21 cellular contexts compared by ENCODE assay signal in the genomic region with DNA sequence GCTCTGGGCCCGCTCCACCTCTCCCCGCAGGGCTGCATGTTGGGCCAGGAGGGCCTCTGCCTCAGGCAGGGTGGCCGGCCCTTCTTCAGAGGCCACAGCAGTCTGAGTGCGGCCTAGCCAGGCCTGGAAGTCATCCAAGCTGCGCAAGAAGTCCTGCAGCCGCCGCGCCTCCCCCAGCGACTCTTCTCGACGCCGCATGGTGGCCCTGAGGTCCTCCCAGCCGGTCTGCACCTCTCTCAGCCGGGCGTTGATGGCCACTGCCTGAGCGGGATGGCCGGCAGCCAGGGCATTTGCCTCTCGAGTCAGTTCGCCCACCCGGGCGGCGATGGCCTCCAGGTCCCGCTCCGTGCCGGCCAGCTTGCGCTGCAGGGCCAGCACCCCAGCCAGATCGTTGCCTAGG. TPM values are rescaled to one million over a fixed set of nuclear protein-coding genes. Genes with fewer than 3 reads are reported as not detected.
DNase-seq lines count a peak whose midpoint lies in the region; ATAC-seq, FAIRE-seq and TF ChIP-seq lines count a peak whose summit lies in the region.
"Had no signal": no experiment of that assay in that cellular context is flagged by ENCODE, and none has a peak within 500 bp of the region (broad histone marks: within the 10 kb centered on the region; RNA-seq: fewer than 3 reads in every experiment).

No MANE protein-coding gene starts in this region.

- in situ Hi-C loops in K562 (cut with MboI): no loop called here

- FAIRE-seq in K562 (lab: Jason Lieb, UNC): no peak
- FAIRE-seq: D721Med, GM12878 had no signal

- H3K4me2 ChIP-seq in K562 (ENCODE audit: insufficient read depth, low read length): peak overlapping the region; percentile 65
- H3K4me2 ChIP-seq in osteoblast (ENCODE audit: insufficient read depth, low read length): no peak overlapping the region
- H3K4me2 ChIP-seq: BLaER1, GM23338 had no signal

- no TSS peak for BruUV-seq in K562 (replicated peaks; lab: Mats Ljungman, UMichigan)

- ATAC-seq in K562: peak; percentile 8; the same call in 1 of the 3 replicates
- no peak for ATAC-seq in stimulated activated naive CD8-positive, alpha-beta T cell treated with anti-CD3 and anti-CD28 coated beads, Interleukin-15, amount 100 ng/mL, for 72 hours
- ATAC-seq: CD8-positive, alpha-beta T cell; GM12878; GM23338; HCT116 had no signal

- H3K27me3 Mint-ChIP-seq in CD8-positive, alpha-beta memory T cell: peaks cover 0 to 3% of the 10 kb centered on the region in 2 donors
- no peaks in the 10 kb centered on the region for H3K27me3 Mint-ChIP-seq in activated CD4-positive, alpha-beta T cell treated with anti-CD3 and anti-CD28 coated beads, Interleukin-2, amount 10 ng/mL, durations not matched to agents 7 days and 5 days
- no peaks in the 10 kb centered on the region for H3K27me3 Mint-ChIP-seq in stimulated activated naive CD8-positive, alpha-beta T cell treated with anti-CD3 and anti-CD28 coated beads, Interleukin-15, amount 100 ng/mL, for 72 hours
- H3K27me3 Mint-ChIP-seq: B cell; CD4-positive, CD25-positive, alpha-beta regulatory T cell had no signal

- H3K36me3 ChIP-seq in CD8-positive, alpha-beta memory T cell (ENCODE audit: insufficient read depth, low read length): no peaks in the 10 kb centered on the region
- H3K36me3 ChIP-seq in KOPT-K1 (ENCODE audit: insufficient read depth, low read length): no peaks in the 10 kb centered on the region
- peaks cover 66% of the 10 kb centered on the region; the same call in 2 of the 3 replicates for H3K36me3 ChIP-seq in K562 (ENCODE audit: control insufficient read depth, insufficient read depth, low read length)
- H3K36me3 ChIP-seq in osteoblast (ENCODE audit: insufficient read depth, low read length): no peaks in the 10 kb centered on the region

- DNase-seq in CD8-positive, alpha-beta memory T cell: no peak
- DNase-seq in K562 (ENCODE audit: extremely low read depth in 1 of 4, low spot score in 3 of 4) (peak; percentile 14 to 28 (median 22)), osteoblast (ENCODE audit: insufficient read length, low spot score, missing footprints) (peak; percentile 71), NCI-H69 (lab: John Stamatoyannopoulos, UW) (no peak)
- DNase-seq in activated CD4-positive, alpha-beta T cell treated with anti-CD3 and anti-CD28 coated beads, Interleukin-2, amount 10 ng/mL, durations not matched to agents 7 days and 5 days: no peak
- no peak for DNase-seq in stimulated activated naive CD8-positive, alpha-beta T cell treated with anti-CD3 and anti-CD28 coated beads, Interleukin-15, amount 100 ng/mL, for 72 hours
- DNase-seq: CD4-positive, CD25-positive, alpha-beta regulatory T cell; CD8-positive, alpha-beta T cell; DMS 273 treated with DMSO at 0.1 percent for 48 hours; DMS79; EL; GDM1; H9 had no signal

- no peaks in the 10 kb centered on the region for H3K27me3 ChIP-seq in CD8-positive, alpha-beta memory T cell (ENCODE audit: insufficient read depth, low read length, poor library complexity, severe bottlenecking)
- H3K27me3 ChIP-seq in K562 (ENCODE audit: control insufficient read depth in 2 of 2, insufficient read depth in 2 of 2, low read length in 2 of 2) (no peaks in the 10 kb centered on the region), osteoblast (ENCODE audit: insufficient read depth, low read length) (no peaks in the 10 kb centered on the region)
- H3K27me3 ChIP-seq: BLaER1 had no signal

- 83% methylated on average over 27 of the region's 27 CpGs for WGBS in K562 (ENCODE audit: insufficient coverage, low coverage, missing lambda C conversion rate)

- H2AFZ ChIP-seq in K562 (ENCODE audit: low read depth, low read length) (0 out of 2 replicates have a peak overlapping the region, but pooled peaks have one; percentile 30), osteoblast (ENCODE audit: low read length) (no peak overlapping the region)
- H2AFZ ChIP-seq: GM23338 had no signal

- H3K79me2 ChIP-seq in K562 (ENCODE audit: control insufficient read depth, insufficient read depth, low read length): peaks cover 11% of the 10 kb centered on the region; the same call in 2 of the 3 replicates
- no peaks in the 10 kb centered on the region for H3K79me2 ChIP-seq in osteoblast (ENCODE audit: insufficient read depth, low read length)

- POLR2A ChIA-PET in CD8-positive, alpha-beta memory T cell (lab: Charles Lee): no interaction called here
- POLR2A ChIA-PET in K562 (lab: Yijun Ruan, JAX): interaction anchor here (0.6 to 2.1 kb wide), 4 partner anchors 8 to 300 kb away, joined by 3 to 9 read pairs (median 4); no protein-coding TSS in a partner anchor
- POLR2A ChIA-PET in activated CD4-positive, alpha-beta T cell treated with anti-CD3 and anti-CD28 coated beads, Interleukin-2, amount 10 ng/mL, durations not matched to agents 7 days and 5 days (lab: Charles Lee): no interaction called here

- TF ChIP-seq CTCF in K562 (IDR thresholded peaks at IDR 0.05 in 2 of 3, conservative IDR thresholded peaks at IDR 0.05 in 1 of 3; ENCODE audit: insufficient read depth in 2 of 3, low read depth in 1 of 3, low read length in 3 of 3): no peak
- TF ChIP-seq CTCF in osteoblast (IDR thresholded peaks at IDR 0.05; ENCODE audit: extremely low read depth, low read depth, low read length): no peak

- no peak for TF ChIP-seq EP300 in K562 (IDR thresholded peaks at IDR 0.05; ENCODE audit: low read length)

- no peaks in the 10 kb centered on the region for H3K9me3 Mint-ChIP-seq in CD8-positive, alpha-beta memory T cell
- H3K9me3 Mint-ChIP-seq in activated CD4-positive, alpha-beta T cell treated with anti-CD3 and anti-CD28 coated beads, Interleukin-2, amount 10 ng/mL, durations not matched to agents 7 days and 5 days: no peaks in the 10 kb centered on the region
- no peaks in the 10 kb centered on the region for H3K9me3 Mint-ChIP-seq in stimulated activated naive CD8-positive, alpha-beta T cell treated with anti-CD3 and anti-CD28 coated beads, Interleukin-15, amount 100 ng/mL, for 72 hours
- H3K9me3 Mint-ChIP-seq: CD8-positive, alpha-beta T cell; GM23338; H9 had no signal

- H3K27ac Mint-ChIP-seq in CD8-positive, alpha-beta memory T cell: no peak overlapping the region
- no peak overlapping the region for H3K27ac Mint-ChIP-seq in activated CD4-positive, alpha-beta T cell treated with anti-CD3 and anti-CD28 coated beads, Interleukin-2, amount 10 ng/mL, durations not matched to agents 7 days and 5 days
- H3K27ac Mint-ChIP-seq in stimulated activated naive CD8-positive, alpha-beta T cell treated with anti-CD3 and anti-CD28 coated beads, Interleukin-15, amount 100 ng/mL, for 72 hours: no peak overlapping the region
- H3K27ac Mint-ChIP-seq: B cell; CD4-positive, CD25-positive, alpha-beta regulatory T cell; CD8-positive, alpha-beta T cell; GM23338 had no signal

- H3K9ac ChIP-seq in K562 (ENCODE audit: insufficient read depth in 1 of 2, low read depth in 2 of 2, low read length in 2 of 2): peak overlapping the region; percentile 50 to 88; a peak in 3 of 4 replicates
- H3K9ac ChIP-seq: BLaER1 had no signal

- no peak overlapping the region for H3K4me3 ChIP-seq in CD8-positive, alpha-beta memory T cell (ENCODE audit: low read length)
- H3K4me3 ChIP-seq in K562 (no peak overlapping the region; the same call in 1 of the 2 replicates), osteoblast (ENCODE audit: insufficient read depth, low read length) (no peak overlapping the region)
- H3K4me3 ChIP-seq: BLaER1, GM12878, GM23338 had no signal

- H3K4me1 ChIP-seq in CD8-positive, alpha-beta memory T cell (ENCODE audit: insufficient read depth, low read length): no peaks in the 10 kb centered on the region
- peaks cover 20 to 44% of the 10 kb centered on the region in 2 experiments for H3K4me1 ChIP-seq in K562 (replicated peaks in 1 of 2; ENCODE audit: control insufficient read depth in 2 of 2, insufficient read depth in 2 of 2, low read length in 2 of 2)
- no peaks in the 10 kb centered on the region for H3K4me1 ChIP-seq in osteoblast (ENCODE audit: insufficient read depth, low read length)
- H3K4me1 ChIP-seq: BLaER1 had no signal

- no peak for TF ChIP-seq RAD21 in K562 (CRISPR knock-in tag; conservative IDR thresholded peaks at IDR 0.05 in 1 of 2, IDR thresholded peaks at IDR 0.05 in 1 of 2)

- H3K36me3 Mint-ChIP-seq in CD8-positive, alpha-beta memory T cell: no peaks in the 10 kb centered on the region
- H3K36me3 Mint-ChIP-seq in activated CD4-positive, alpha-beta T cell treated with anti-CD3 and anti-CD28 coated beads, Interleukin-2, amount 10 ng/mL, durations not matched to agents 7 days and 5 days (ENCODE audit: low read depth): no peaks in the 10 kb centered on the region
- H3K36me3 Mint-ChIP-seq: CD4-positive, CD25-positive, alpha-beta regulatory T cell; CD8-positive, alpha-beta T cell had no signal

- H3K4me3 Mint-ChIP-seq in CD8-positive, alpha-beta memory T cell: no peak overlapping the region
- H3K4me3 Mint-ChIP-seq in activated CD4-positive, alpha-beta T cell treated with anti-CD3 and anti-CD28 coated beads, Interleukin-2, amount 10 ng/mL, durations not matched to agents 7 days and 5 days: no peak overlapping the region
- no peak overlapping the region for H3K4me3 Mint-ChIP-seq in stimulated activated naive CD8-positive, alpha-beta T cell treated with anti-CD3 and anti-CD28 coated beads, Interleukin-15, amount 100 ng/mL, for 72 hours
- H3K4me3 Mint-ChIP-seq: B cell; CD4-positive, CD25-positive, alpha-beta regulatory T cell; CD8-positive, alpha-beta T cell; GM23338; H9 had no signal

- TF ChIP-seq POLR2A in K562 (conservative IDR thresholded peaks at IDR 0.05): no peak

- CTCF ChIA-PET in CD8-positive, alpha-beta memory T cell (lab: Charles Lee): no interaction called here
- CTCF ChIA-PET in K562 (lab: Yijun Ruan, JAX; ENCODE audit: low intra/inter-chr PET ratio): no interaction called here
- CTCF ChIA-PET in activated CD4-positive, alpha-beta T cell treated with anti-CD3 and anti-CD28 coated beads, Interleukin-2, amount 10 ng/mL, durations not matched to agents 7 days and 5 days (lab: Charles Lee): interaction anchor here (1.1 to 1.3 kb wide), 2 partner anchors 8 to 13 kb away, joined by 3 read pairs; no protein-coding TSS in a partner anchor

- H4K20me1 ChIP-seq in K562 (replicated peaks; ENCODE audit: control insufficient read depth, insufficient read depth, low read length) (no peaks in the 10 kb centered on the region), osteoblast (ENCODE audit: insufficient read depth, low read length) (no peaks in the 10 kb centered on the region)

- intact Hi-C loops in K562 (cut with micrococcal nuclease): no loop called here

- peaks cover 0 to 12% (median 8%) of the 10 kb centered on the region in 3 donors for H3K4me1 Mint-ChIP-seq in CD8-positive, alpha-beta memory T cell
- H3K4me1 Mint-ChIP-seq in activated CD4-positive, alpha-beta T cell treated with anti-CD3 and anti-CD28 coated beads, Interleukin-2, amount 10 ng/mL, durations not matched to agents 7 days and 5 days: peaks cover 9% of the 10 kb centered on the region
- H3K4me1 Mint-ChIP-seq in stimulated activated naive CD8-positive, alpha-beta T cell treated with anti-CD3 and anti-CD28 coated beads, Interleukin-15, amount 100 ng/mL, for 72 hours: no peaks in the 10 kb centered on the region
- H3K4me1 Mint-ChIP-seq: B cell, GM23338, H9 had no signal

- H3K27ac ChIP-seq in CD8-positive, alpha-beta memory T cell (ENCODE audit: low read depth, low read length): peak overlapping the region; percentile 16
- H3K27ac ChIP-seq in KOPT-K1 (ENCODE audit: low read depth, low read length, poor library complexity, severe bottlenecking) (peak overlapping the region; percentile 88), K562 (ENCODE audit: extremely low read depth, low read depth, low read length) (peak overlapping the region; percentile 71), osteoblast (ENCODE audit: low read depth, low read length) (no peak overlapping the region)
- H3K27ac ChIP-seq: BLaER1, C4-2B had no signal

- no peaks in the 10 kb centered on the region for H3K9me3 ChIP-seq in CD8-positive, alpha-beta memory T cell (ENCODE audit: low read length)
- H3K9me3 ChIP-seq in KOPT-K1 (ENCODE audit: insufficient read depth, low read length, poor library complexity, severe bottlenecking): no peaks in the 10 kb centered on the region
- no peaks in the 10 kb centered on the region for H3K9me3 ChIP-seq in K562 (replicated peaks; ENCODE audit: control insufficient read depth, insufficient read depth, low read depth, low read length)
- peaks cover 4% of the 10 kb centered on the region for H3K9me3 ChIP-seq in osteoblast (ENCODE audit: low read depth, low read length)
- H3K9me3 ChIP-seq: BLaER1 had no signal

- no peaks in the 10 kb centered on the region for H3K9me1 ChIP-seq in K562 (ENCODE audit: control insufficient read depth, insufficient read depth, low read length)

RNA-seq across cellular contexts. Expression of gene RBM4B, which starts 23.1 kb away (rescaled TPM):
- total RNA-seq in CD8-positive, alpha-beta memory T cell: 10 to 100 TPM; 19.5 to 20.0 TPM
- 13.1 TPM for polyA plus RNA-seq in CD8-positive, alpha-beta memory T cell
- total RNA-seq in K562 (2011; cell fraction: chromatin; rRNA removed; ENCODE audit: low replicate concordance): 71.9 and 81.9 TPM in 2 replicates
- total RNA-seq in K562 (2011; cell fraction: nucleolus; rRNA removed): 44.4 and 49.7 TPM in 2 replicates
- total RNA-seq in K562 (2011; cell fraction: nucleoplasm; rRNA removed): 60.9 and 75.6 TPM in 2 replicates
- 14.6 and 16.1 TPM in 2 replicates for total RNA-seq in K562 (2014; rRNA removed)
- 18.8 and 19.9 TPM in 2 replicates for total RNA-seq in K562 (2014; rRNA removed; fragmentation: Illumina TruSeq; extraction: Trizol)
- 23.3 and 23.8 TPM in 2 replicates for total RNA-seq in K562 (2015; rRNA removed; fragmentation: Illumina TruSeq; extraction: Trizol)
- 16.9 and 17.8 TPM in 2 replicates for total RNA-seq in K562 (2021)
- polyA plus RNA-seq in K562 (2011; rRNA removed): 39.5 and 39.9 TPM in 2 replicates
- 21.2 and 30.5 TPM in 2 replicates for polyA plus RNA-seq in K562 (2011; cell fraction: cytosol; rRNA removed)
- polyA plus RNA-seq in K562 (2011; cell fraction: nucleus; rRNA removed): 108 and 136 TPM in 2 replicates
- 19.0 and 22.8 TPM in 2 replicates for polyA plus RNA-seq in K562 (2012)
- 22.4 and 23.7 TPM in 2 replicates for polyA plus RNA-seq in K562 (2014; fragmentation: Illumina TruSeq; extraction: Trizol)
- polyA plus RNA-seq in K562 (2014; fragmentation: Nextera tagmentation; extraction: Ambion mirVana): 10 to 100 TPM; 29.7 to 32.3 TPM
- 31.7 and 33.0 TPM in 2 replicates for polyA plus RNA-seq in K562 (2014; rRNA removed)
- 25.3 and 29.5 TPM in 2 replicates for polyA minus RNA-seq in K562 (2011; rRNA and poly(A)+ RNA removed)
- 7.0 and 8.5 TPM in 2 replicates for polyA minus RNA-seq in K562 (2011; cell fraction: cytosol; rRNA and poly(A)+ RNA removed)
- 18.6 and 29.1 TPM in 2 replicates for polyA minus RNA-seq in K562 (2011; cell fraction: nucleus; rRNA and poly(A)+ RNA removed)
- 19.2 and 21.8 TPM in 2 replicates for total RNA-seq in osteoblast
- 10 to 100 TPM; 18.1 to 20.4 TPM for total RNA-seq in activated CD4-positive, alpha-beta T cell treated with anti-CD3 and anti-CD28 coated beads, Interleukin-2, amount 10 ng/mL, durations not matched to agents 7 days and 5 days

RNA-seq across cellular contexts. Expression of gene SPTBN2, which starts 28.3 kb away (rescaled TPM):
- under 1 TPM; 0.81 to 0.84 TPM for total RNA-seq in CD8-positive, alpha-beta memory T cell
- not detected for polyA plus RNA-seq in CD8-positive, alpha-beta memory T cell
- 38.7 and 79.0 TPM in 2 replicates for total RNA-seq in K562 (2011; cell fraction: chromatin; rRNA removed; ENCODE audit: low replicate concordance)
- 36.8 and 51.9 TPM in 2 replicates for total RNA-seq in K562 (2011; cell fraction: nucleolus; rRNA removed)
- 19.7 and 37.4 TPM in 2 replicates for total RNA-seq in K562 (2011; cell fraction: nucleoplasm; rRNA removed)
- total RNA-seq in K562 (2014; rRNA removed): 56.5 and 65.5 TPM in 2 replicates
- total RNA-seq in K562 (2014; rRNA removed; fragmentation: Illumina TruSeq; extraction: Trizol): 9.2 and 15.2 TPM in 2 replicates
- total RNA-seq in K562 (2015; rRNA removed; fragmentation: Illumina TruSeq; extraction: Trizol): 25.5 and 25.6 TPM in 2 replicates
- total RNA-seq in K562 (2021): 50.0 and 55.6 TPM in 2 replicates
- 12.1 and 15.3 TPM in 2 replicates for polyA plus RNA-seq in K562 (2011; rRNA removed)
- polyA plus RNA-seq in K562 (2011; cell fraction: cytosol; rRNA removed): 14.8 and 18.5 TPM in 2 replicates
- polyA plus RNA-seq in K562 (2011; cell fraction: nucleus; rRNA removed): 45.3 and 54.6 TPM in 2 replicates
- 34.5 and 42.4 TPM in 2 replicates for polyA plus RNA-seq in K562 (2012)
- polyA plus RNA-seq in K562 (2014; fragmentation: Illumina TruSeq; extraction: Trizol): 19.7 and 33.5 TPM in 2 replicates
- polyA plus RNA-seq in K562 (2014; fragmentation: Nextera tagmentation; extraction: Ambion mirVana): under 1 TPM; 0.38 to 0.49 TPM
- polyA plus RNA-seq in K562 (2014; rRNA removed): 31.4 and 33.3 TPM in 2 replicates
- polyA minus RNA-seq in K562 (2011; rRNA and poly(A)+ RNA removed): 15.2 and 22.3 TPM in 2 replicates
- 22.2 and 30.1 TPM in 2 replicates for polyA minus RNA-seq in K562 (2011; cell fraction: cytosol; rRNA and poly(A)+ RNA removed)
- polyA minus RNA-seq in K562 (2011; cell fraction: nucleus; rRNA and poly(A)+ RNA removed): 10.4 and 25.8 TPM in 2 replicates
- total RNA-seq in osteoblast: 0.88 and 2.2 TPM in 2 replicates
- under 1 TPM; 0.25 to 0.35 TPM for total RNA-seq in activated CD4-positive, alpha-beta T cell treated with anti-CD3 and anti-CD28 coated beads, Interleukin-2, amount 10 ng/mL, durations not matched to agents 7 days and 5 days
- total RNA-seq: CD8-positive, alpha-beta T cell had no signal
- polyA plus RNA-seq: CD4-positive, CD25-positive, alpha-beta regulatory T cell had no signal

Comparison
In these comparisons a context has a peak if more than half of its experiments do, and no peak if none do; other contexts are left out.
1. DNase-seq: peak in K562 (4 of 4) and osteoblast (single experiment); none in CD8-positive, alpha-beta memory T cell (0 of 5), activated CD4-positive, alpha-beta T cell treated with anti-CD3 and anti-CD28 coated beads, Interleukin-2, amount 10 ng/mL, durations not matched to agents 7 days and 5 days (single experiment), stimulated activated naive CD8-positive, alpha-beta T cell treated with anti-CD3 and anti-CD28 coated beads, Interleukin-15, amount 100 ng/mL, for 72 hours (0 of 2) and NCI-H69 (single experiment).